Comparison of ENCODE assay signal across 12 cellular contexts in the genomic region with DNA sequence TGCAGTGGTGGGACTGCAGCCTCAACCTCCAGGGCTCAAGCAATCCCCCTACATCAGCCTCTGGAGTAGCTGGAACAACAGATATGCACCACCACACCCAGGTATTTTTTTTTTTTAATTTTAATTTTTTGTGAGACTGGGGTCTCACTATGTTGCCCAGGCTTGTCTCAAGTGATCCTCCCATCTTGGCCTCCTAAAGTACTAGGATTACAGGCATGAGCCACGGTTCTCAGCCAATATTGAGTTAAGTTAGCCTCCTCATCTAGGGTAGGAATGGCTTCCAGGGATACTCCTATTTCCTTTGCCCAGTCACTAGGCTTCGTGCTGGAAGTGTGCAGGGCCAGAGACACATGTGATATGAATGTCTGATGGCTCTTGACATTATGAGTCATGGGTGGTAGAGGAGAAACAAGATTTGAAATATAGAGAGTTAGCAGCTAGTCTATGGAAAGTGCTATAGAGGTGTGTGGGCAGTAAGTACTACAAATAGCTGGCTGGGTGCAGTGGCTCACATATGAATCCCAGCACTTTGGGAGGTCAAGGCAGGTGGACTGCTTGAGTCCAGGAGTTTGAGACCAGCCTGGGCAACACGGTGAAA. TPM values are rescaled to one million over a fixed set of nuclear protein-coding genes. Genes with fewer than 3 reads are reported as not detected.
DNase-seq lines count a peak whose midpoint lies in the region; ATAC-seq, FAIRE-seq and TF ChIP-seq lines count a peak whose summit lies in the region.
"Had no signal": no experiment of that assay in that cellular context is flagged by ENCODE, and none has a peak within 500 bp of the region (broad histone marks: within the 10 kb centered on the region; RNA-seq: fewer than 3 reads in every experiment).

No MANE protein-coding gene starts in this region.

- no peak overlapping the region for H3K27ac ChIP-seq in pancreas
- no peak overlapping the region for H3K27ac ChIP-seq in gastrocnemius medialis

- H3K4me1 Mint-ChIP-seq in activated CD4-positive, alpha-beta memory T cell treated with anti-CD3 and anti-CD28 coated beads for 36 hours (ENCODE audit: low read depth) = peaks cover 10% of the 10 kb centered on the region
- H3K4me1 Mint-ChIP-seq in activated CD4-positive, alpha-beta memory T cell treated with anti-CD3 and anti-CD28 coated beads, Interleukin-2, amount 10 ng/mL, durations not matched to agents 7 days and 5 days = peaks cover 7% of the 10 kb centered on the region
- peaks cover 34% of the 10 kb centered on the region for H3K4me1 Mint-ChIP-seq in HFFc6 (ENCODE audit: low read depth)

- H3K4me3 ChIP-seq in pancreas (no peak overlapping the region), gastrocnemius medialis (no peak overlapping the region)

- H3K4me1 ChIP-seq in pancreas (no peaks in the 10 kb centered on the region), gastrocnemius medialis (peaks cover 4 to 6% of the 10 kb centered on the region in 2 donors)

- H3K36me3 ChIP-seq in pancreas (no peaks in the 10 kb centered on the region), gastrocnemius medialis (no peaks in the 10 kb centered on the region)

- H3K36me3 Mint-ChIP-seq in activated CD4-positive, alpha-beta memory T cell treated with anti-CD3 and anti-CD28 coated beads for 36 hours = no peaks in the 10 kb centered on the region
- H3K36me3 Mint-ChIP-seq in activated CD4-positive, alpha-beta memory T cell treated with anti-CD3 and anti-CD28 coated beads, Interleukin-2, amount 10 ng/mL, durations not matched to agents 7 days and 5 days (ENCODE audit: low read depth) = no peaks in the 10 kb centered on the region
- H3K36me3 Mint-ChIP-seq in HFFc6 (ENCODE audit: low read depth) = no peaks in the 10 kb centered on the region
- H3K36me3 Mint-ChIP-seq: brain; CD8-positive, alpha-beta T cell had no signal

- POLR2A ChIA-PET in activated CD4-positive, alpha-beta memory T cell treated with anti-CD3 and anti-CD28 coated beads for 36 hours (lab: Charles Lee) = interaction anchor here (1.7 kb wide), 1 partner anchor 41 kb away, joined by 9 read pairs; no protein-coding TSS in a partner anchor
- POLR2A ChIA-PET in activated CD4-positive, alpha-beta memory T cell treated with anti-CD3 and anti-CD28 coated beads, Interleukin-2, amount 10 ng/mL, durations not matched to agents 7 days and 5 days (lab: Charles Lee) = interaction anchor here (0.7 to 1.2 kb wide), 4 partner anchors 10 to 60 kb away, joined by 3 to 5 read pairs (median 4); a partner anchor contains a TSS

- in situ Hi-C loops in gastrocnemius medialis (cut with MboI; ENCODE audit: low sequenced_read_pairs in 4 of 4) = no loop called here

- H3K9me3 Mint-ChIP-seq in activated CD4-positive, alpha-beta memory T cell treated with anti-CD3 and anti-CD28 coated beads for 36 hours = no peaks in the 10 kb centered on the region
- no peaks in the 10 kb centered on the region for H3K9me3 Mint-ChIP-seq in activated CD4-positive, alpha-beta memory T cell treated with anti-CD3 and anti-CD28 coated beads, Interleukin-2, amount 10 ng/mL, durations not matched to agents 7 days and 5 days
- no peaks in the 10 kb centered on the region for H3K9me3 Mint-ChIP-seq in HFFc6
- H3K9me3 Mint-ChIP-seq: CD8-positive, alpha-beta T cell had no signal

- TF ChIP-seq CTCF in HFFc6 (IDR thresholded peaks at IDR 0.05) (no peak), pancreas (IDR thresholded peaks at IDR 0.05) (no peak), gastrocnemius medialis (IDR thresholded peaks at IDR 0.05 in 4 of 5, conservative IDR thresholded peaks at IDR 0.05 in 1 of 5) (no peak)

- H3K27me3 Mint-ChIP-seq in activated CD4-positive, alpha-beta memory T cell treated with anti-CD3 and anti-CD28 coated beads for 36 hours = peaks cover 5% of the 10 kb centered on the region
- peaks cover 27% of the 10 kb centered on the region for H3K27me3 Mint-ChIP-seq in activated CD4-positive, alpha-beta memory T cell treated with anti-CD3 and anti-CD28 coated beads, Interleukin-2, amount 10 ng/mL, durations not matched to agents 7 days and 5 days
- peaks cover 1% of the 10 kb centered on the region for H3K27me3 Mint-ChIP-seq in HFFc6 (ENCODE audit: insufficient read depth)

- intact Hi-C loops in activated CD4-positive, alpha-beta memory T cell treated with anti-CD3 and anti-CD28 coated beads for 36 hours (cut with micrococcal nuclease) = no loop called here
- intact Hi-C loops in pancreas (cut with DNase I) (no loop called here), gastrocnemius medialis (cut with DNase I; ENCODE audit: low total_unique reads) (no loop called here)

- FAIRE-seq in pancreas (lab: Jason Lieb, UNC) = no peak

- ATAC-seq in esophagus mucosa (peak; percentile 35), pancreas (no peak), gastrocnemius medialis (no peak)
- ATAC-seq: CD8-positive, alpha-beta T cell; left lobe of liver had no signal

- CTCF ChIA-PET in activated CD4-positive, alpha-beta memory T cell treated with anti-CD3 and anti-CD28 coated beads for 36 hours (lab: Charles Lee) = interaction anchor here (0.6 to 0.9 kb wide), 2 partner anchors 58 to 123 kb away, joined by 4 to 5 read pairs; no protein-coding TSS in a partner anchor
- CTCF ChIA-PET in activated CD4-positive, alpha-beta memory T cell treated with anti-CD3 and anti-CD28 coated beads, Interleukin-2, amount 10 ng/mL, durations not matched to agents 7 days and 5 days (lab: Charles Lee) = interaction anchor here (0.5 to 2.4 kb wide), 5 partner anchors 12 to 79 kb away, joined by 3 to 9 read pairs (median 4); a partner anchor contains a TSS

- no peaks in the 10 kb centered on the region for H3K9me3 ChIP-seq in pancreas
- no peaks in the 10 kb centered on the region for H3K9me3 ChIP-seq in gastrocnemius medialis

- no peak for TF ChIP-seq POLR2A in gastrocnemius medialis (IDR thresholded peaks at IDR 0.05)

- H3K27me3 ChIP-seq in pancreas (no peaks in the 10 kb centered on the region), gastrocnemius medialis (no peaks in the 10 kb centered on the region)

- 56 to 67% methylated on average over 3 of the region's 3 CpGs for WGBS in pancreas, 2 donors

- H3K4me3 Mint-ChIP-seq in activated CD4-positive, alpha-beta memory T cell treated with anti-CD3 and anti-CD28 coated beads for 36 hours = peak overlapping the region; percentile 1
- no peak overlapping the region for H3K4me3 Mint-ChIP-seq in activated CD4-positive, alpha-beta memory T cell treated with anti-CD3 and anti-CD28 coated beads, Interleukin-2, amount 10 ng/mL, durations not matched to agents 7 days and 5 days
- H3K4me3 Mint-ChIP-seq in HFFc6 = no peak overlapping the region
- H3K4me3 Mint-ChIP-seq: CD8-positive, alpha-beta T cell had no signal

- H3K27ac Mint-ChIP-seq in activated CD4-positive, alpha-beta memory T cell treated with anti-CD3 and anti-CD28 coated beads for 36 hours = peak overlapping the region; percentile 14
- H3K27ac Mint-ChIP-seq in activated CD4-positive, alpha-beta memory T cell treated with anti-CD3 and anti-CD28 coated beads, Interleukin-2, amount 10 ng/mL, durations not matched to agents 7 days and 5 days = no peak overlapping the region
- H3K27ac Mint-ChIP-seq in HFFc6 = peak overlapping the region; percentile 29; the same call in 1 of the 2 replicates
- H3K27ac Mint-ChIP-seq: brain; CD8-positive, alpha-beta T cell had no signal

- DNase-seq in activated CD4-positive, alpha-beta memory T cell treated with anti-CD3 and anti-CD28 coated beads for 36 hours = no peak
- DNase-seq in activated CD4-positive, alpha-beta memory T cell treated with anti-CD3 and anti-CD28 coated beads, Interleukin-2, amount 10 ng/mL, durations not matched to agents 7 days and 5 days = no peak
- DNase-seq in HFFc6 (peak; percentile 58), pancreas (no peak), gastrocnemius medialis (no peak)
- DNase-seq: CD8-positive, alpha-beta T cell; GDM1 had no signal

RNA-seq across cellular contexts. Expression of a gene that starts 8.0 kb away (rescaled TPM):
- total RNA-seq in activated CD4-positive, alpha-beta memory T cell treated with anti-CD3 and anti-CD28 coated beads for 36 hours = 1 to 10 TPM; 2.5 to 2.8 TPM
- 1 to 10 TPM; 1.4 to 1.5 TPM for total RNA-seq in activated CD4-positive, alpha-beta memory T cell treated with anti-CD3 and anti-CD28 coated beads, Interleukin-2, amount 10 ng/mL, durations not matched to agents 7 days and 5 days
- total RNA-seq in HFFc6 (2021; fragmentation: NEBNext Ultra II Directional; extraction: Animal tissue kit (Norgen Biotek cat#: 25700)) = under 1 TPM; 0.24 to 0.54 (median 0.41) TPM
- 0.40 TPM for total RNA-seq in esophagus mucosa
- not detected for total RNA-seq in pancreas
- under 1 TPM; 0.08 to 0.16 TPM for polyA plus RNA-seq in pancreas
- total RNA-seq in gastrocnemius medialis = not detected
- total RNA-seq: left lobe of liver had no signal

RNA-seq across cellular contexts. Expression of a gene that starts 13.6 kb away (rescaled TPM):
- under 1 TPM; 0.12 TPM for total RNA-seq in activated CD4-positive, alpha-beta memory T cell treated with anti-CD3 and anti-CD28 coated beads for 36 hours
- not detected for total RNA-seq in activated CD4-positive, alpha-beta memory T cell treated with anti-CD3 and anti-CD28 coated beads, Interleukin-2, amount 10 ng/mL, durations not matched to agents 7 days and 5 days
- under 1 TPM; 0.14 to 0.30 (median 0.21) TPM for total RNA-seq in HFFc6 (2021; fragmentation: NEBNext Ultra II Directional; extraction: Animal tissue kit (Norgen Biotek cat#: 25700))
- 4.0 TPM for total RNA-seq in esophagus mucosa
- total RNA-seq in pancreas = not detected
- under 1 TPM in 1 of 2 donors, not detected in 1; 0.35 TPM for polyA plus RNA-seq in pancreas
- not detected for total RNA-seq in gastrocnemius medialis
- total RNA-seq: A673; left lobe of liver; T-helper 2 cell treated with Interferon-gamma antibody and Interleukin-4, amounts not matched to agents 100 ng/mL and 5 ng/mL, for 36 hours had no signal

RNA-seq across cellular contexts. Expression of a gene that starts 20.3 kb away (rescaled TPM):
- 10 to 100 TPM; 48.9 to 56.3 TPM for total RNA-seq in activated CD4-positive, alpha-beta memory T cell treated with anti-CD3 and anti-CD28 coated beads for 36 hours
- 10 to 100 TPM; 53.5 to 56.6 TPM for total RNA-seq in activated CD4-positive, alpha-beta memory T cell treated with anti-CD3 and anti-CD28 coated beads, Interleukin-2, amount 10 ng/mL, durations not matched to agents 7 days and 5 days
- total RNA-seq in HFFc6 (2021; fragmentation: NEBNext Ultra II Directional; extraction: Animal tissue kit (Norgen Biotek cat#: 25700)) = 10 to 100 TPM; 18.9 to 31.8 (median 26.9) TPM
- total RNA-seq in esophagus mucosa (65.0 TPM), pancreas (100 to 1,000 TPM in 2 of 6 donors, 10 to 100 TPM in 4; 17.5 to 105 (median 67.6) TPM), gastrocnemius medialis (100 to 1,000 TPM; 105 to 263 (median 164) TPM)
- 100 to 1,000 TPM; 107 to 158 TPM for polyA plus RNA-seq in pancreas

RNA-seq across cellular contexts. Expression of a gene that starts 30.8 kb away (rescaled TPM):
- 10 to 100 TPM; 30.1 to 30.4 TPM for total RNA-seq in activated CD4-positive, alpha-beta memory T cell treated with anti-CD3 and anti-CD28 coated beads for 36 hours
- total RNA-seq in activated CD4-positive, alpha-beta memory T cell treated with anti-CD3 and anti-CD28 coated beads, Interleukin-2, amount 10 ng/mL, durations not matched to agents 7 days and 5 days = 10 to 100 TPM; 75.2 to 79.1 TPM
- total RNA-seq in HFFc6 (2021; fragmentation: NEBNext Ultra II Directional; extraction: Animal tissue kit (Norgen Biotek cat#: 25700)) = 10 to 100 TPM; 37.0 to 47.6 (median 44.5) TPM
- total RNA-seq in esophagus mucosa = 20.9 TPM
- total RNA-seq in pancreas = 10 to 100 TPM; 19.5 to 35.7 (median 29.6) TPM
- polyA plus RNA-seq in pancreas = 10 to 100 TPM; 29.8 to 82.0 TPM
- total RNA-seq in gastrocnemius medialis = 10 to 100 TPM; 10.9 to 37.0 (median 25.7) TPM

RNA-seq across cellular contexts. Expression of a gene that starts 44.2 kb away (rescaled TPM):
- 10 to 100 TPM; 32.6 to 35.3 TPM for total RNA-seq in activated CD4-positive, alpha-beta memory T cell treated with anti-CD3 and anti-CD28 coated beads for 36 hours
- total RNA-seq in activated CD4-positive, alpha-beta memory T cell treated with anti-CD3 and anti-CD28 coated beads, Interleukin-2, amount 10 ng/mL, durations not matched to agents 7 days and 5 days = 10 to 100 TPM; 49.7 to 53.9 TPM
- 10 to 100 TPM; 13.8 to 18.8 (median 17.5) TPM for total RNA-seq in HFFc6 (2021; fragmentation: NEBNext Ultra II Directional; extraction: Animal tissue kit (Norgen Biotek cat#: 25700))
- total RNA-seq in esophagus mucosa (17.5 TPM), pancreas (10 to 100 TPM in 1 of 6 donors, 1 to 10 TPM in 5; 5.2 to 10.2 (median 6.3) TPM), gastrocnemius medialis (1 to 10 TPM in 3 of 4 donors, under 1 TPM in 1; 0.75 to 5.7 (median 3.1) TPM)
- polyA plus RNA-seq in pancreas = 10 to 100 TPM in 1 of 2 donors, 1 to 10 TPM in 1; 5.7 to 11.1 TPM
